Comparison of ENCODE assay signal across 1 cellular context in genomic region chr10:123491692-123492415, GRCh38.
TF ChIP-seq lines count a peak whose summit lies in the region.

No MANE protein-coding gene starts in this region.

TF ChIP-seq in GM23338, 12 proteins besides CTCF, POLR2A, EP300 and RAD21 (continued from another document):
- no peak for TF ChIP-seq REST (IDR thresholded peaks at IDR 0.05; ENCODE audit: unreplicated experiment)
